ENCODE assay signal across 8 cellular contexts in genomic region chr4:139300431-139301142, GRCh38. TPM values are rescaled to one million over a fixed set of nuclear protein-coding genes. Genes with fewer than 3 reads are reported as not detected.
DNase-seq lines count a peak whose midpoint lies in the region; ATAC-seq, FAIRE-seq and TF ChIP-seq lines count a peak whose summit lies in the region.

No MANE protein-coding gene starts in this region.

- peak; percentile 44 for DNase-seq in A172 (ENCODE audit: low spot score)
- no peak for DNase-seq in GM12891 (ENCODE audit: insufficient read length, low spot score)
- DNase-seq in OCI-LY7 (ENCODE audit: low spot score): peak; percentile 54
- DNase-seq in dedifferentiated amniotic fluid mesenchymal stem cell (ENCODE audit: extremely low spot score): peak; percentile 52
- no peak for DNase-seq in lung (ENCODE audit: low spot score)
- DNase-seq in tibial artery: no peak
- DNase-seq in NCI-H345 treated with DMSO at 0.1 percent for 48 hours (lab: John Stamatoyannopoulos, UW; ENCODE audit: unreplicated experiment): no peak

- CTCF ChIA-PET in OCI-LY7 (lab: Charles Lee; ENCODE audit: unreplicated experiment): interaction anchor here (1.5 to 2.8 kb wide), 3 partner anchors 11 to 82 kb away, joined by 3 to 8 read pairs (median 4); no protein-coding TSS in a partner anchor

- H3K79me2 ChIP-seq in OCI-LY7 (ENCODE audit: insufficient read depth, low read depth, low read length): peaks cover 76% of the 10 kb centered on the region

- H3K27ac ChIP-seq in OCI-LY7 (ENCODE audit: low read depth, low read length, poor library complexity, severe bottlenecking) (peak overlapping the region; percentile 89), lung (ENCODE audit: low read depth in 1 of 2, low read length in 1 of 2) (peak overlapping the region; percentile 96 to 97), tibial artery (peak overlapping the region; percentile 88 to 91)

- TSS peak; percentile 82 for BruUV-seq in OCI-LY7 (replicated peaks; lab: Mats Ljungman, UMichigan)

- POLR2A ChIA-PET in OCI-LY7 (lab: Charles Lee): interaction anchor here (0.6 to 3.0 kb wide), 23 partner anchors 9 to 259 kb away, joined by 3 to 15 read pairs (median 5); partner anchors contain the start of gene ELF2

- TF ChIP-seq CTCF in OCI-LY7 (conservative IDR thresholded peaks at IDR 0.05; ENCODE audit: low read length) (no peak), lung (IDR thresholded peaks at IDR 0.05; ENCODE audit: control extremely low read depth, extremely low read depth) (no peak), tibial artery (IDR thresholded peaks at IDR 0.05) (no peak)

- H3K27me3 ChIP-seq in lung (ENCODE audit: control insufficient read depth, insufficient read depth): no peaks in the 10 kb centered on the region
- H3K27me3 ChIP-seq in tibial artery: no peaks in the 10 kb centered on the region

- FAIRE-seq in GM12891 (lab: Jason Lieb, UNC): peak; percentile 38

- H3K9me3 ChIP-seq in OCI-LY7 (ENCODE audit: low read length) (peaks cover 13% of the 10 kb centered on the region; the same call in 1 of the 2 replicates), lung (ENCODE audit: control insufficient read depth in 2 of 2, insufficient read depth in 1 of 2, low read length in 1 of 2) (peaks cover 0 to 2% of the 10 kb centered on the region in 2 donors), tibial artery (no peaks in the 10 kb centered on the region)

- TF ChIP-seq POLR2A in GM12891 (IDR thresholded peaks at IDR 0.05; ENCODE audit: low read depth, low read length): no peak

- H3K4me3 ChIP-seq in OCI-LY7 (ENCODE audit: low read depth, low read length, poor library complexity, severe bottlenecking): peak overlapping the region; percentile 84
- peak overlapping the region; percentile 46 for H3K4me3 ChIP-seq in lung
- peak overlapping the region; percentile 87 to 88 for H3K4me3 ChIP-seq in tibial artery

- H3K4me1 ChIP-seq in OCI-LY7 (ENCODE audit: insufficient read depth, low read length, poor library complexity, severe bottlenecking) (peaks cover 37% of the 10 kb centered on the region), lung (ENCODE audit: control insufficient read depth in 2 of 2, insufficient read depth in 2 of 2, low read length in 2 of 2) (peaks cover 0 to 4% of the 10 kb centered on the region in 2 donors), tibial artery (peaks cover 0 to 48% (median 21%) of the 10 kb centered on the region in 4 donors)

- H3K36me3 ChIP-seq in OCI-LY7 (ENCODE audit: insufficient read depth, low read length): peaks cover 37% of the 10 kb centered on the region
- no peaks in the 10 kb centered on the region for H3K36me3 ChIP-seq in lung (ENCODE audit: control insufficient read depth in 2 of 2, insufficient read depth in 2 of 2, low read length in 2 of 2)
- no peaks in the 10 kb centered on the region for H3K36me3 ChIP-seq in tibial artery

- WGBS in lung, 2 donors: 8 to 9% methylated on average over 18 of the region's 18 CpGs

- intact Hi-C loops in OCI-LY7 (cut with micrococcal nuclease; ENCODE audit: unreplicated experiment) (loop anchor here (2.0 kb wide), 3 partner anchors 40 to 216 kb away; no protein-coding TSS in a partner anchor), tibial artery (cut with DNase I; ENCODE audit: low total_unique reads) (no loop called here)

- ATAC-seq in HG02970 (IDR thresholded peaks at IDR 0.05; ENCODE audit: low FRiP score, unreplicated experiment) (peak; percentile 3), lung (ENCODE audit: insufficient read depth, low FRiP score) (peak; percentile 17)

- peaks cover 19% of the 10 kb centered on the region for H4K20me1 ChIP-seq in OCI-LY7 (ENCODE audit: insufficient read depth, low read length)

- peak overlapping the region; percentile 73; the same call in 1 of the 2 replicates for H2AFZ ChIP-seq in OCI-LY7 (ENCODE audit: low read length)

- no peaks in the 10 kb centered on the region for H3K9me2 ChIP-seq in OCI-LY7 (ENCODE audit: insufficient read depth, low read length)

- peak overlapping the region; percentile 82 for H3K4me2 ChIP-seq in OCI-LY7 (ENCODE audit: low read length)

TF ChIP-seq in GM12891, 5 proteins besides CTCF, POLR2A, EP300 and RAD21:
- TF ChIP-seq POU2F2 (IDR thresholded peaks at IDR 0.05; ENCODE audit: low read depth, low read length) (no peak), POLR2AphosphoS5 (IDR thresholded peaks at IDR 0.05; ENCODE audit: low read depth, low read length) (no peak)
TF ChIP-seq in GM12891: peak in this region for 0.

RNA-seq across cellular contexts. Expression of gene NAA15, which starts 0.7 kb away (rescaled TPM):
- 56.6 and 57.2 TPM in 2 replicates for total RNA-seq in A172 (2014; rRNA removed; shearing (Covaris generic))
- 20.0 TPM for polyA plus RNA-seq in GM12891 (2012; ENCODE audit: low read depth, missing spikeins)
- 45.3 and 50.1 TPM in 2 replicates for total RNA-seq in OCI-LY7 (2014; rRNA removed; shearing (Covaris generic))
- total RNA-seq in OCI-LY7 (2022) (78.7 and 95.9 TPM in 2 replicates), lung (10 to 100 TPM; 35.1 to 41.3 TPM)
- polyA plus RNA-seq in lung: 10 to 100 TPM in 1 of 2 donors, 1 to 10 TPM in 1; 5.7 to 10.5 TPM

RNA-seq across cellular contexts. Expression of gene NDUFC1, which starts 1.7 kb away (rescaled TPM):
- total RNA-seq in A172 (2014; rRNA removed; shearing (Covaris generic)): 66.0 and 102 TPM in 2 replicates
- 75.5 TPM for polyA plus RNA-seq in GM12891 (2012; ENCODE audit: low read depth, missing spikeins)
- 52.1 and 82.6 TPM in 2 replicates for total RNA-seq in OCI-LY7 (2014; rRNA removed; shearing (Covaris generic))
- 63.6 and 69.2 TPM in 2 replicates for total RNA-seq in OCI-LY7 (2022)
- 10 to 100 TPM; 45.0 to 46.9 TPM for total RNA-seq in lung
- 100 to 1,000 TPM in 1 of 2 donors, 10 to 100 TPM in 1; 57.2 to 122 TPM for polyA plus RNA-seq in lung

RNA-seq across cellular contexts. Expression of gene MGARP, which starts 20.6 kb away (rescaled TPM):
- 0.89 and 1.2 TPM in 2 replicates for total RNA-seq in A172 (2014; rRNA removed; shearing (Covaris generic))
- 0.06 TPM for polyA plus RNA-seq in GM12891 (2012; ENCODE audit: low read depth, missing spikeins)
- 0.88 and 2.6 TPM in 2 replicates for total RNA-seq in OCI-LY7 (2014; rRNA removed; shearing (Covaris generic))
- total RNA-seq in OCI-LY7 (2022) (0.28 TPM in 1 of 2 replicates, not detected in the other), lung (under 1 TPM; 0.26 to 0.46 TPM)
- under 1 TPM; 0.17 to 0.87 TPM for polyA plus RNA-seq in lung

Comparison
In these comparisons a context has a peak if more than half of its experiments do, and no peak if none do; other contexts are left out.
1. DNase-seq: peak in A172 (single experiment), OCI-LY7 (single experiment) and dedifferentiated amniotic fluid mesenchymal stem cell (single experiment); none in GM12891 (single experiment), lung (single experiment), tibial artery (0 of 2) and NCI-H345 treated with DMSO at 0.1 percent for 48 hours (single experiment).
2. Peak in every context shown above with its lines, with median percentiles within 50 percentile points of each other: H3K27ac ChIP-seq and H3K4me3 ChIP-seq.